ENCODE assay signal across 29 cellular contexts in genomic region chr18:72783517-72783916, GRCh38.
"Had no signal": no experiment of that assay in that cellular context is flagged by ENCODE, and none has a peak within 500 bp of the region (broad histone marks: within the 10 kb centered on the region; RNA-seq: fewer than 3 reads in every experiment).

No MANE protein-coding gene starts in this region.

- H3K4me1 ChIP-seq: breast epithelium had no signal

- H3K9me3 ChIP-seq: breast epithelium had no signal

- H3K4me3 ChIP-seq: breast epithelium, PC-9, SK-N-MC had no signal

- H2AFZ ChIP-seq: PC-9 had no signal

- H3K27ac ChIP-seq: breast epithelium, PC-9, SK-N-MC, WERI-Rb-1 had no signal

- H3K36me3 ChIP-seq: breast epithelium, WERI-Rb-1 had no signal

- H3K4me2 ChIP-seq: PC-9 had no signal

- DNase-seq: activated CD4-positive, alpha-beta T cell treated with anti-CD3 and anti-CD28 coated beads for 1 hour; activated CD4-positive, alpha-beta T cell treated with anti-CD3 and anti-CD28 coated beads for 48 hours; activated CD4-positive, CD25-positive, alpha-beta regulatory T cell; activated CD8-positive, alpha-beta T cell treated with anti-CD3 and anti-CD28 coated beads for 36 hours; activated effector memory CD4-positive, alpha-beta T cell treated with anti-CD3 and anti-CD28 coated beads, Interleukin-2, amount 50 U/mL, for 16 hours; activated naive CD4-positive, alpha-beta T cell; activated naive CD4-positive, alpha-beta T cell treated with anti-CD3 and anti-CD28 coated beads, Interleukin-2, amount 50 U/mL, for 16 hours; activated naive CD8-positive, alpha-beta T cell treated with anti-CD3 and anti-CD28 coated beads for 36 hours; activated T-cell treated with anti-CD3 and anti-CD28 coated beads, Interleukin-2, amount 50 U/mL, for 1 hour; activated T-cell treated with anti-CD3 and anti-CD28 coated beads, Interleukin-2, amount 50 U/mL, for 72 hours; amniotic stem cell; aorta; Karpas-422; NCI-H1105; NCI-H1436; NCI-H1694; NCI-H1930; NCI-H2081 treated with DMSO at 0.1 percent for 48 hours; NCI-H226; NCI-H446 treated with DMSO at 0.1 percent for 48 hours; NCI-H524; NCI-H69; NK-92 treated with Interleukin-12 subunit alpha and Interleukin-12 subunit beta, amount 100 ng/mL, for 24 hours; PC-9; Right ventricle myocardium superior; T1000; WERI-Rb-1 had no signal

- H3K27me3 ChIP-seq: breast epithelium had no signal
